9 cellular contexts compared by ENCODE assay signal in genomic region chr22:25702046-25702445, GRCh38. TPM values are rescaled to one million over a fixed set of nuclear protein-coding genes. Genes with fewer than 3 reads are reported as not detected.
DNase-seq lines count a peak whose midpoint lies in the region; ATAC-seq, FAIRE-seq and TF ChIP-seq lines count a peak whose summit lies in the region.
"Had no signal": no experiment of that assay in that cellular context is flagged by ENCODE, and none has a peak within 500 bp of the region (broad histone marks: within the 10 kb centered on the region; RNA-seq: fewer than 3 reads in every experiment).

No MANE protein-coding gene starts in this region.

- TF ChIP-seq RAD21 in A549 (conservative IDR thresholded peaks at IDR 0.05 in 1 of 2, IDR thresholded peaks at IDR 0.05 in 1 of 2) = peak; percentile 62 to 67; a peak in 4 of 5 replicates

- no peak for DNase-seq in A549 (ENCODE audit: low read depth in 1 of 2, low spot score in 1 of 2)
- DNase-seq in GM20000 (ENCODE audit: low spot score) = peak; percentile 23
- DNase-seq in SK-MEL-5 (ENCODE audit: low read depth, low spot score) = peak; percentile 57
- peak; percentile 12 to 50 for DNase-seq in foreskin fibroblast
- DNase-seq in mesothelial cell of epicardium (ENCODE audit: low spot score in 2 of 2, unreplicated experiment in 2 of 2) = no peak
- DNase-seq: activated naive CD8-positive, alpha-beta T cell treated with anti-CD3 and anti-CD28 coated beads, Interleukin-2, amount 10 ng/mL, durations not matched to agents 7 days and 5 days had no signal

- peaks cover 20% of the 10 kb centered on the region for H3K4me1 Mint-ChIP-seq in mesothelial cell of epicardium

- peak; percentile 49; the same call in 2 of the 3 replicates for TF ChIP-seq CTCF in A549 (IDR thresholded peaks at IDR 0.05)
- TF ChIP-seq CTCF in GM20000 (IDR thresholded peaks at IDR 0.05; ENCODE audit: extremely low read depth, missing control alignments) = no peak
- no peak for TF ChIP-seq CTCF in foreskin fibroblast (IDR thresholded peaks at IDR 0.05; ENCODE audit: low read depth, low read length)
- TF ChIP-seq CTCF in mesothelial cell of epicardium (IDR thresholded peaks at IDR 0.05; ENCODE audit: unreplicated experiment) = no peak

- no peak overlapping the region for H3K27ac ChIP-seq in A549

- no peak for TF ChIP-seq POLR2A in A549 (IDR thresholded peaks at IDR 0.05; ENCODE audit: low read length)

- H3K4me3 ChIP-seq in A549 (no peak overlapping the region), foreskin fibroblast (ENCODE audit: low read depth in 1 of 2, low read length in 2 of 2) (no peak overlapping the region)

- no peak overlapping the region for H3K4me3 Mint-ChIP-seq in mesothelial cell of epicardium

- no peaks in the 10 kb centered on the region for H3K9me3 ChIP-seq in A549

- CTCF ChIA-PET in A549 (lab: Yijun Ruan, JAX) = interaction anchor here (0.6 to 3.6 kb wide), 12 partner anchors 10 to 466 kb away, joined by 3 to 20 read pairs (median 4); no protein-coding TSS in a partner anchor

- in situ Hi-C loops in SK-MEL-5 (cut with HindIII; ENCODE audit: low pct_unique_long_range_greater_than_20kb, low sequenced_read_pairs) = no loop called here

- no peaks in the 10 kb centered on the region for H3K9me3 Mint-ChIP-seq in mesothelial cell of epicardium
- H3K9me3 Mint-ChIP-seq: activated naive CD8-positive, alpha-beta T cell treated with anti-CD3 and anti-CD28 coated beads, Interleukin-2, amount 10 ng/mL, durations not matched to agents 7 days and 5 days had no signal

- POLR2A ChIA-PET in A549 (lab: Yijun Ruan, JAX) = no interaction called here

- H3K27me3 Mint-ChIP-seq in mesothelial cell of epicardium (ENCODE audit: low read depth) = no peaks in the 10 kb centered on the region
- H3K27me3 Mint-ChIP-seq: activated naive CD8-positive, alpha-beta T cell treated with anti-CD3 and anti-CD28 coated beads, Interleukin-2, amount 10 ng/mL, durations not matched to agents 7 days and 5 days had no signal

- no peak for ATAC-seq in A549
- ATAC-seq in GM21528 (IDR thresholded peaks at IDR 0.05; ENCODE audit: low FRiP score, unreplicated experiment) = no peak
- no peak for ATAC-seq in GM19328 (IDR thresholded peaks at IDR 0.05; ENCODE audit: unreplicated experiment)
- ATAC-seq in HG03521 (IDR thresholded peaks at IDR 0.05; ENCODE audit: unreplicated experiment) = no peak

- H3K27ac Mint-ChIP-seq in mesothelial cell of epicardium = no peak overlapping the region

- no peak overlapping the region for H3K4me2 ChIP-seq in A549

- H3K36me3 Mint-ChIP-seq in mesothelial cell of epicardium = peaks cover 2% of the 10 kb centered on the region

- H3K4me1 ChIP-seq in A549 = no peaks in the 10 kb centered on the region

- no peak for FAIRE-seq in A549 (lab: Jason Lieb, UNC)

- TF ChIP-seq EP300 in A549 (IDR thresholded peaks at IDR 0.05) = no peak

TF ChIP-seq in A549, 52 proteins besides CTCF, POLR2A, EP300 and RAD21:
- peak; percentile 63 for TF ChIP-seq SMC3 (IDR thresholded peaks at IDR 0.05)
- no peak for TF ChIP-seq NFE2L2 (conservative IDR thresholded peaks at IDR 0.05; ENCODE audit: low read length)

RNA-seq across cellular contexts. Expression of gene MYO18B, which starts 39.9 kb away (rescaled TPM):
- 0.01 TPM in 2 replicates for polyA plus RNA-seq in A549 (2011; rRNA removed)
- polyA plus RNA-seq in A549 (2012; cell fraction: cytosol; rRNA removed) = under 0.01 TPM in 1 of 2 replicates, not detected in the other
- 0.01 and 0.11 TPM in 2 replicates for polyA plus RNA-seq in A549 (2012; cell fraction: nucleus; rRNA removed)
- polyA plus RNA-seq in A549 (2017; fragmentation: RNase III; extraction: RNeasy Plus Mini Kit Qiagen cat#74134 plus additional on column Dnase treatment) = 0.01 to 0.05 TPM in 2 of 3 replicates, not detected in the other
- polyA minus RNA-seq in A549 (2011; rRNA and poly(A)+ RNA removed) = 0.04 and 0.05 TPM in 2 replicates
- total RNA-seq in SK-MEL-5 (2014; rRNA removed; shearing (Covaris generic)) = not detected in 2 replicates
- polyA plus RNA-seq in SK-MEL-5 (2015; cell fraction: cytosol; rRNA removed) = not detected in 2 replicates
- polyA plus RNA-seq in SK-MEL-5 (2015; cell fraction: nucleus; rRNA removed) = not detected in 2 replicates
- total RNA-seq in mesothelial cell of epicardium = 0.04 to 0.09 TPM (median 0.07 TPM) in 3 replicates

Comparison
In these comparisons a context has a peak if more than half of its experiments do, and no peak if none do; other contexts are left out.
1. DNase-seq: peak in GM20000 (single experiment), SK-MEL-5 (single experiment) and foreskin fibroblast (2 of 2); none in A549 (0 of 2) and mesothelial cell of epicardium (0 of 2).